In the genomic region with DNA sequence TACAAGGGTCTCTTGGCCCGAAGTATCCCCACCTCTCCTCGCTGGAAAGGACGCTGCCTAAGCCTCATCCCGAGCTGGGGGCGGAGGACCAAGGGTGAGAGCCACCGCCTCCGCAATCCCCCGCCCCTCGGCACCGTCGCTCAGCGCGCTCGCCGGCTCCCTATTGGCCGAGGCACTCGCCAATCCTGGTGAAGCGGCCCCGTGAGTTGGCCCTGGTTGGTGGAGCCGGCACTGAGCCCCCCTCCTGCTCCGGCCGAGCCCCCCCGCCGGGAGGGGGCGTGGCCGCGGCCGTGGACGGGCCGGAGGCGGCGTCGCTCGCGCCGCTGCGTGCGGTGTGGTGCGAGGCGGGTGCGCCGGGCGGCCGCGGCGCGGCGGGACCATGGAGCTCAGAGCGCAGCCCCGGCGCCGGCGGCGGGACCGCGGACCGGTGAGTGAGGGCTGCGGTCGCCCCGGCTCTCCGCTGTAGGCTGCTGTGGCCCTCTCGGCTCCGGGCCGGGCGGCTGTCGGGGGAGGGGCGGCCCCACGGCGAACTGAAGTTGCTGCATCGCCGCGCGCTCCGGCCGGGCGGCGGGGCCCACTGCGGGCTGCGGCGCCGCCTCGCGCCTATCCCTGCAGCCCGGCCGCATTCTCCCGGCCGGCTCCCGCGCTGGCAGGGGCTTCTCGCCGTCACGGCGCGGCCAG, we compare ENCODE assay signal across 8 cellular contexts. TPM values are rescaled to one million over a fixed set of nuclear protein-coding genes. Genes with fewer than 3 reads are reported as not detected.
A peak's percentile ranks its signal among the peaks of the same experiment; 100 is the strongest.
DNase-seq lines count a peak whose midpoint lies in the region; ATAC-seq and TF ChIP-seq lines count a peak whose summit lies in the region.

A gene with protein sequence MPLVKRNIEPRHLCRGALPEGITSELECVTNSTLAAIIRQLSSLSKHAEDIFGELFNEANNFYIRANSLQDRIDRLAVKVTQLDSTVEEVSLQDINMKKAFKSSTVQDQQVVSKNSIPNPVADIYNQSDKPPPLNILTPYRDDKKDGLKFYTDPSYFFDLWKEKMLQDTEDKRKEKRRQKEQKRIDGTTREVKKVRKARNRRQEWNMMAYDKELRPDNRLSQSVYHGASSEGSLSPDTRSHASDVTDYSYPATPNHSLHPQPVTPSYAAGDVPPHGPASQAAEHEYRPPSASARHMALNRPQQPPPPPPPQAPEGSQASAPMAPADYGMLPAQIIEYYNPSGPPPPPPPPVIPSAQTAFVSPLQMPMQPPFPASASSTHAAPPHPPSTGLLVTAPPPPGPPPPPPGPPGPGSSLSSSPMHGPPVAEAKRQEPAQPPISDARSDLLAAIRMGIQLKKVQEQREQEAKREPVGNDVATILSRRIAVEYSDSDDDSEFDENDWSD (plus strand): TSS at position 291 of the 681 bp plus-strand sequence. CDS start 84,588 bp downstream, outside the sequence.

- peaks cover 49% of the 10 kb centered on the region for H3K27me3 Mint-ChIP-seq in mesothelial cell of epicardium (ENCODE audit: low read depth)

- no peak within 1 kb of the TSS for H3K27ac Mint-ChIP-seq in mesothelial cell of epicardium
- H3K27ac Mint-ChIP-seq in stimulated activated effector memory CD8-positive, alpha-beta T cell treated with anti-CD3 and anti-CD28 coated beads, Interleukin-12 subunit alpha, Interleukin-12 subunit beta, amount 100 ng/mL, for 72 hours: no peak within 1 kb of the TSS

- TF ChIP-seq CTCF in AG10803 (conservative IDR thresholded peaks at IDR 0.05; ENCODE audit: low read length) (no peak), mesothelial cell of epicardium (IDR thresholded peaks at IDR 0.05; ENCODE audit: unreplicated experiment) (no peak)

- no peaks in the 10 kb centered on the region for H3K9me3 ChIP-seq in esophagus (ENCODE audit: control insufficient read depth in 2 of 2, insufficient read depth in 1 of 2, low read depth in 1 of 2, low read length in 1 of 2)

- no peaks in the 10 kb centered on the region for H3K36me3 Mint-ChIP-seq in mesothelial cell of epicardium
- no peaks in the 10 kb centered on the region for H3K36me3 Mint-ChIP-seq in stimulated activated effector memory CD8-positive, alpha-beta T cell treated with anti-CD3 and anti-CD28 coated beads, Interleukin-12 subunit alpha, Interleukin-12 subunit beta, amount 100 ng/mL, for 72 hours

- H3K4me1 ChIP-seq in esophagus (ENCODE audit: control insufficient read depth in 2 of 2, insufficient read depth in 2 of 2, low read length in 1 of 2): peaks cover 0 to 2% of the 10 kb centered on the region in 2 donors

- H3K36me3 ChIP-seq in esophagus (ENCODE audit: control insufficient read depth in 2 of 2, insufficient read depth in 2 of 2, low read length in 1 of 2): no peaks in the 10 kb centered on the region

- 1% methylated on average over 56 to 94 of the region's 94 CpGs for WGBS in esophagus, 2 donors

- H3K27me3 ChIP-seq in esophagus (ENCODE audit: control insufficient read depth in 1 of 2, insufficient read depth in 2 of 2, low read length in 2 of 2): no peaks in the 10 kb centered on the region

- H3K4me3 ChIP-seq in AG10803 (ENCODE audit: low read length) (peak within 1 kb of the TSS; percentile 65), esophagus (ENCODE audit: low read depth in 1 of 2, low read length in 2 of 2) (peak within 1 kb of the TSS; percentile 60 to 66)

- peak; percentile 93 for ATAC-seq in HG03280 (IDR thresholded peaks at IDR 0.05; ENCODE audit: unreplicated experiment)
- ATAC-seq in stimulated activated effector memory CD8-positive, alpha-beta T cell treated with anti-CD3 and anti-CD28 coated beads, Interleukin-12 subunit alpha, Interleukin-12 subunit beta, amount 100 ng/mL, for 72 hours: peak; percentile 81

- DNase-seq in AG10803 (ENCODE audit: low read depth): peak; percentile 93
- DNase-seq in GM19238 (ENCODE audit: insufficient read length, low spot score): peak; percentile 64
- DNase-seq in NCI-H226: peak; percentile 80
- DNase-seq in activated CD8-positive, alpha-beta memory T cell treated with anti-CD3 and anti-CD28 coated beads for 24 hours: peak; percentile 74
- peak; percentile 93 to 94 for DNase-seq in mesothelial cell of epicardium (ENCODE audit: low spot score in 2 of 2, unreplicated experiment in 2 of 2)
- peak in 1 of 2 donors; percentile 65 for DNase-seq in stimulated activated effector memory CD8-positive, alpha-beta T cell treated with anti-CD3 and anti-CD28 coated beads, Interleukin-12 subunit alpha, Interleukin-12 subunit beta, amount 100 ng/mL, for 72 hours (ENCODE audit: low spot score in 2 of 2)

- H3K27ac ChIP-seq in esophagus (ENCODE audit: low read depth in 2 of 2, low read length in 1 of 2): peak within 1 kb of the TSS in 1 of 2 donors; percentile 41

- peak within 1 kb of the TSS; percentile 75 for H3K4me3 Mint-ChIP-seq in mesothelial cell of epicardium
- H3K4me3 Mint-ChIP-seq in stimulated activated effector memory CD8-positive, alpha-beta T cell treated with anti-CD3 and anti-CD28 coated beads, Interleukin-12 subunit alpha, Interleukin-12 subunit beta, amount 100 ng/mL, for 72 hours: peak within 1 kb of the TSS; percentile 20

- H3K4me1 Mint-ChIP-seq in mesothelial cell of epicardium: peaks cover 9% of the 10 kb centered on the region
- no peaks in the 10 kb centered on the region for H3K4me1 Mint-ChIP-seq in stimulated activated effector memory CD8-positive, alpha-beta T cell treated with anti-CD3 and anti-CD28 coated beads, Interleukin-12 subunit alpha, Interleukin-12 subunit beta, amount 100 ng/mL, for 72 hours

- H3K9me3 Mint-ChIP-seq in mesothelial cell of epicardium: peaks cover 4% of the 10 kb centered on the region
- no peaks in the 10 kb centered on the region for H3K9me3 Mint-ChIP-seq in stimulated activated effector memory CD8-positive, alpha-beta T cell treated with anti-CD3 and anti-CD28 coated beads, Interleukin-12 subunit alpha, Interleukin-12 subunit beta, amount 100 ng/mL, for 72 hours

RNA-seq across cellular contexts. Expression of the gene that starts here (rescaled TPM):
- polyA plus RNA-seq in esophagus: 1 to 10 TPM; 1.4 to 1.5 TPM
- total RNA-seq in mesothelial cell of epicardium: 18.0 to 19.4 TPM (median 18.9 TPM) in 3 replicates
